In genomic region chr2:145460151-145460550, GRCh38 we compare ENCODE assay signal across 24 cellular contexts.
A peak's percentile ranks its signal among the peaks of the same experiment; 100 is the strongest.
DNase-seq lines count a peak whose midpoint lies in the region; ATAC-seq, FAIRE-seq and TF ChIP-seq lines count a peak whose summit lies in the region.
"Had no signal": no experiment of that assay in that cellular context is flagged by ENCODE, and none has a peak within 500 bp of the region (broad histone marks: within the 10 kb centered on the region; RNA-seq: fewer than 3 reads in every experiment).

No MANE protein-coding gene starts in this region.

- no peaks in the 10 kb centered on the region for H3K36me3 ChIP-seq in astrocyte (ENCODE audit: insufficient read depth, low read length)
- H3K36me3 ChIP-seq: thoracic aorta had no signal

- no peaks in the 10 kb centered on the region for H3K9me3 Mint-ChIP-seq in astrocyte (ENCODE audit: unreplicated experiment)
- H3K9me3 Mint-ChIP-seq: stimulated activated memory B cell treated with anti-CD40 and anti-IgM and Interleukin-4, amounts not matched to agents 10 μg/mL and 1 μg/mL and 100 μg/mL, for 72 hours had no signal

- intact Hi-C loops in left ventricle myocardium superior (cut with micrococcal nuclease): no loop called here

- H3K4me1 ChIP-seq in astrocyte (ENCODE audit: insufficient read depth, low read length): no peaks in the 10 kb centered on the region

- no peaks in the 10 kb centered on the region for H4K20me1 ChIP-seq in astrocyte (ENCODE audit: insufficient read depth, low read length)

- no peak for FAIRE-seq in astrocyte (lab: Jason Lieb, UNC)
- FAIRE-seq: K562, small intestine had no signal

- ATAC-seq in left ventricle myocardium superior (no peak), GM19455 (IDR thresholded peaks at IDR 0.05; ENCODE audit: unreplicated experiment) (no peak)
- ATAC-seq: K562; Right ventricle myocardium inferior; stimulated activated memory B cell treated with anti-CD40 and anti-IgM and Interleukin-4, amounts not matched to agents 10 μg/mL and 1 μg/mL and 100 μg/mL, for 72 hours had no signal

- no peaks in the 10 kb centered on the region for H3K27me3 Mint-ChIP-seq in astrocyte (ENCODE audit: low read depth, unreplicated experiment)
- H3K27me3 Mint-ChIP-seq: stimulated activated memory B cell treated with anti-CD40 and anti-IgM and Interleukin-4, amounts not matched to agents 10 μg/mL and 1 μg/mL and 100 μg/mL, for 72 hours had no signal

- no peaks in the 10 kb centered on the region for H3K27me3 ChIP-seq in astrocyte (ENCODE audit: insufficient read depth, low read length)

- TF ChIP-seq CTCF in astrocyte (IDR thresholded peaks at IDR 0.05; ENCODE audit: insufficient read depth, low read depth, low read length) (no peak), foreskin fibroblast (IDR thresholded peaks at IDR 0.05; ENCODE audit: low read depth, low read length) (no peak)

- no peak overlapping the region for H3K9ac ChIP-seq in astrocyte (ENCODE audit: low read length)

- H2AFZ ChIP-seq in astrocyte (ENCODE audit: low read depth, low read length): no peak overlapping the region

- H3K4me1 Mint-ChIP-seq in astrocyte (ENCODE audit: low read depth, unreplicated experiment): peaks cover 6% of the 10 kb centered on the region
- H3K4me1 Mint-ChIP-seq: stimulated activated memory B cell treated with anti-CD40 and anti-IgM and Interleukin-4, amounts not matched to agents 10 μg/mL and 1 μg/mL and 100 μg/mL, for 72 hours had no signal

- H3K4me3 ChIP-seq in astrocyte (ENCODE audit: insufficient read depth, low read depth, low read length): no peak overlapping the region
- H3K4me3 ChIP-seq in foreskin fibroblast (ENCODE audit: low read depth in 1 of 2, low read length in 2 of 2): no peak overlapping the region
- H3K4me3 ChIP-seq: K562, thoracic aorta had no signal

- H3K4me2 ChIP-seq in astrocyte (ENCODE audit: low read length): no peak overlapping the region

- no peak overlapping the region for H3K27ac Mint-ChIP-seq in astrocyte (ENCODE audit: unreplicated experiment)
- H3K27ac Mint-ChIP-seq: stimulated activated memory B cell treated with anti-CD40 and anti-IgM and Interleukin-4, amounts not matched to agents 10 μg/mL and 1 μg/mL and 100 μg/mL, for 72 hours had no signal

- peak; percentile 42 for DNase-seq in Daoy (ENCODE audit: low read depth)
- DNase-seq in HS-5 (ENCODE audit: low read depth): peak; percentile 71
- peak; percentile 18 for DNase-seq in astrocyte (ENCODE audit: low read depth)
- peak; percentile 57 to 58 for DNase-seq in foreskin fibroblast
- DNase-seq in left ventricle myocardium superior: no peak
- DNase-seq in NCI-H1436 (lab: John Stamatoyannopoulos, UW): no peak
- DNase-seq in activated gamma-delta T cell (lab: John Stamatoyannopoulos, UW): no peak
- DNase-seq: activated CD4-positive, CD25-positive, alpha-beta regulatory T cell treated with anti-CD3 and anti-CD28 coated beads, Interleukin-2, amount 50 U/mL, for 72 hours; activated naive CD4-positive, alpha-beta T cell; activated T-cell treated with anti-CD3 and anti-CD28 coated beads, Interleukin-2, amount 50 U/mL, for 1 hour; amniotic stem cell; central memory CD4-positive, alpha-beta T cell; GOT3; NCI-H1694; NCI-H774; occipital lobe; small intestine; stimulated activated CD4-positive, alpha-beta T cell treated with anti-CD3 and anti-CD28 coated beads, Interleukin-2, amount 100 ng/mL, for 24 hours; SW 1271 had no signal

- H3K36me3 Mint-ChIP-seq in astrocyte (ENCODE audit: low read depth, unreplicated experiment): no peaks in the 10 kb centered on the region
- H3K36me3 Mint-ChIP-seq: stimulated activated memory B cell treated with anti-CD40 and anti-IgM and Interleukin-4, amounts not matched to agents 10 μg/mL and 1 μg/mL and 100 μg/mL, for 72 hours had no signal

- no peak overlapping the region for H3K4me3 Mint-ChIP-seq in astrocyte (ENCODE audit: unreplicated experiment)
- H3K4me3 Mint-ChIP-seq: stimulated activated memory B cell treated with anti-CD40 and anti-IgM and Interleukin-4, amounts not matched to agents 10 μg/mL and 1 μg/mL and 100 μg/mL, for 72 hours had no signal

- no peak overlapping the region for H3K27ac ChIP-seq in astrocyte (ENCODE audit: low read depth, low read length)
- H3K27ac ChIP-seq: thoracic aorta had no signal

- no peaks in the 10 kb centered on the region for H3K9me3 ChIP-seq in astrocyte (ENCODE audit: insufficient read depth, low read depth, low read length)
- H3K9me3 ChIP-seq: thoracic aorta had no signal

- no peaks in the 10 kb centered on the region for H3K79me2 ChIP-seq in astrocyte (ENCODE audit: insufficient read depth, low read length)

Comparison
In these comparisons a context has a peak if more than half of its experiments do, and no peak if none do; other contexts are left out.
1. DNase-seq: peak in Daoy (single experiment), HS-5 (single experiment), astrocyte (single experiment) and foreskin fibroblast (2 of 2); none in left ventricle myocardium superior (single experiment), NCI-H1436 (single experiment) and activated gamma-delta T cell (single experiment).